Comparison of ENCODE assay signal across 33 cellular contexts in the genomic region with DNA sequence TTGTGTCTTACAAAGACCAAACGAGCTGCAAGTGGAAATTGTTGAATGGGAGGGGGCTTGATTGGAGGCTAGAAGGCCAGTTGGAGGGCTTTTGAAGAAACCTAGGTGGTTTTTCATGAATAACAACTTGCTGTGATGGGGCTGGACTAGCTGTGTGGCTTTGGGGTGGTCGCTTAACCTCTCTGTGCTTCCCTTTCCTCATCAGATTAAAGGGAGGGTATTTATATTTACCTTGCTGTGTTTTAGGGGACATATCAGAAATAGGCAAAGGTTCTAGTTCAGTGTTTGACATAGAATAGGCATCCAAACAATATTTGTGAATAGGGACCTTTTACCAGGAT.
"Had no signal": no experiment of that assay in that cellular context is flagged by ENCODE, and none has a peak within 500 bp of the region (broad histone marks: within the 10 kb centered on the region; RNA-seq: fewer than 3 reads in every experiment).

No MANE protein-coding gene starts in this region.

- H3K36me3 ChIP-seq: adrenal gland, ascending aorta, brain microvascular endothelial cell, breast epithelium, cardiac muscle cell had no signal

- H3K27ac ChIP-seq: adrenal gland, ascending aorta, body of pancreas, brain microvascular endothelial cell, breast epithelium, cardiac muscle cell had no signal

- H3K9me3 ChIP-seq: adrenal gland, ascending aorta, body of pancreas, breast epithelium had no signal

- H3K4me3 ChIP-seq: adrenal gland, ascending aorta, body of pancreas, breast epithelium, cardiac muscle cell had no signal

- H3K4me1 ChIP-seq: breast epithelium had no signal

- H3K27me3 ChIP-seq: adrenal gland, ascending aorta, body of pancreas, brain microvascular endothelial cell, breast epithelium, cardiac muscle cell had no signal

- DNase-seq: activated effector memory CD4-positive, alpha-beta T cell treated with anti-CD3 and anti-CD28 coated beads, Interleukin-2, amount 50 U/mL, for 16 hours; activated effector memory CD4-positive, alpha-beta T cell treated with Interleukin-2 at 50 U/mL for 16 hours; activated gamma-delta T cell; activated gamma-delta T cell treated with Interleukin-2 at 50 U/mL for 16 hours; activated naive CD4-positive, alpha-beta T cell; activated naive CD4-positive, alpha-beta T cell treated with anti-CD3 and anti-CD28 coated beads for 36 hours; activated naive CD4-positive, alpha-beta T cell treated with anti-CD3 and anti-CD28 coated beads, Interleukin-2, amount 10 ng/mL, durations not matched to agents 7 days and 5 days; activated naive CD4-positive, alpha-beta T cell treated with anti-CD3 and anti-CD28 coated beads, Interleukin-2, amount 50 U/mL, for 16 hours; activated naive CD4-positive, alpha-beta T cell treated with Interleukin-2 at 50 U/mL for 16 hours; activated naive CD8-positive, alpha-beta T cell treated with anti-CD3 and anti-CD28 coated beads for 36 hours; activated naive CD8-positive, alpha-beta T cell treated with anti-CD3 and anti-CD28 coated beads, Interleukin-2, amount 10 ng/mL, durations not matched to agents 7 days and 5 days; activated naive CD8-positive, alpha-beta T cell treated with anti-CD3 and anti-CD28 coated beads, Interleukin-2, amount 50 U/mL, for 24 hours; activated T-cell treated with anti-CD3 and anti-CD28 coated beads, Interleukin-2, amount 50 U/mL, for 24 hours; activated T-cell treated with anti-CD3 and anti-CD28 coated beads, Interleukin-2, amount 50 U/mL, for 4 hours; activated T-cell treated with anti-CD3 and anti-CD28 coated beads, Interleukin-2, amount 50 U/mL, for 48 hours; activated T-cell treated with anti-CD3 and anti-CD28 coated beads, Interleukin-2, amount 50 U/mL, for 72 hours; amniotic stem cell; amygdala; anterior cingulate cortex; aorta; body of pancreas; brain microvascular endothelial cell; caudate nucleus; central memory CD4-positive, alpha-beta T cell; cerebellar nuclear complex had no signal

- FAIRE-seq: astrocyte, bronchial epithelial cell had no signal

- ATAC-seq: activated naive CD4-positive, alpha-beta T cell treated with anti-CD3 and anti-CD28 coated beads, Interleukin-2, amount 50 U/mL, for 72 hours; activated naive CD8-positive, alpha-beta T cell treated with anti-CD3 and anti-CD28 coated beads, Interleukin-2, amount 50 U/mL, for 24 hours; activated T-cell treated with anti-CD3 and anti-CD28 coated beads, Interleukin-2, amount 50 U/mL, for 4 hours; activated T-cell treated with anti-CD3 and anti-CD28 coated beads, Interleukin-2, amount 50 U/mL, for 72 hours; activated T-helper 17 cell treated with anti-CD3 and anti-CD28 coated beads, Interleukin-2, amount 50 U/mL, for 72 hours; body of pancreas had no signal
